11 cellular contexts compared by ENCODE assay signal in the genomic region with DNA sequence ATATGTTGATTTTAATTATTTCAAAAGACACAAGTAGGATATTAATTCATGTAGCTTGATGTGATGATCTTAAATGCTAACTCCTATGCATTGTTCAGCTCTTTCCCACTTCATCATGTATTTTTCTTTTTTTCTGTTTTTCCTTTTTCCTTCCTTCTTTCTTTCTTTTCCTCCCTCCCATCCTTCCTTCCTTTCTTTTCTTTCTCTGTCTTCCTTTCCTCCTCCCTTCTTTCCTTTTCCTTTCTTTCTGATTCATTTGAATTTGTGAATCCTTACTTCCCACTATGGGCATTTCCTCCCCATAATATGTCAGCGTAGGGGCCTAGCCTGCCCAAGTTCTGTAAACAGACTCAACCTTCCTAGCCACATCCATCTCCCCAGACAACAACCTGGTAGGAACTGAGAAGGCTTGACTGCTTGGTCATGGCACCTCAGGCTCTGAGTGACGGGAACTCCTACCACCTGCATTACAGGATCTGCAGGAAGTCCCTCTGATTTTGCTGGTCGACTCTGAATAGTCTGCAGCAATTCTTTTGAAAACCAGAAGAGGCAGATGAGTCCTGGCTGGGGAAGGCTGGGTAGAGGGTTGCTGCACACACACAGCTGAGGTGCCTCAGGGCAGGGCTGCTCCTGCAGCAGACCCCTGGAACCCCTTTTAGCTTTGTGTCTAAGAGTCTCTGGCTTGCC. TPM values are rescaled to one million over a fixed set of nuclear protein-coding genes. Genes with fewer than 3 reads are reported as not detected.
DNase-seq lines count a peak whose midpoint lies in the region; ATAC-seq, FAIRE-seq and TF ChIP-seq lines count a peak whose summit lies in the region.
"Had no signal": no experiment of that assay in that cellular context is flagged by ENCODE, and none has a peak within 500 bp of the region (broad histone marks: within the 10 kb centered on the region; RNA-seq: fewer than 3 reads in every experiment).

No MANE protein-coding gene starts in this region.

- peaks cover 19% of the 10 kb centered on the region for H3K4me1 Mint-ChIP-seq in progenitor cell of endocrine pancreas (ENCODE audit: low read depth)
- H3K4me1 Mint-ChIP-seq: activated naive CD4-positive, alpha-beta T cell treated with anti-CD3 and anti-CD28 coated beads, Interleukin-2, amount 50 U/mL, for 24 hours; CD4-positive, CD25-positive, alpha-beta regulatory T cell had no signal

- peak; percentile 14 for ATAC-seq in HG02870 (IDR thresholded peaks at IDR 0.05; ENCODE audit: unreplicated experiment)
- no peak for ATAC-seq in heart right ventricle
- ATAC-seq: Right ventricle myocardium inferior had no signal

- H3K36me3 ChIP-seq in heart right ventricle (no peaks in the 10 kb centered on the region), MG63 (no peaks in the 10 kb centered on the region)

- H3K36me3 Mint-ChIP-seq in progenitor cell of endocrine pancreas (ENCODE audit: insufficient read depth): no peaks in the 10 kb centered on the region
- H3K36me3 Mint-ChIP-seq: activated naive CD4-positive, alpha-beta T cell treated with anti-CD3 and anti-CD28 coated beads, Interleukin-2, amount 50 U/mL, for 24 hours; CD4-positive, CD25-positive, alpha-beta regulatory T cell had no signal

- TF ChIP-seq POLR2A in GM12891 (IDR thresholded peaks at IDR 0.05; ENCODE audit: low read depth, low read length): no peak

- TF ChIP-seq CTCF in astrocyte of the cerebellum (IDR thresholded peaks at IDR 0.05; ENCODE audit: low read depth, low read length, missing control alignments) (peak; percentile 2), progenitor cell of endocrine pancreas (IDR thresholded peaks at IDR 0.05; ENCODE audit: unreplicated experiment) (peak; percentile 12), heart right ventricle (IDR thresholded peaks at IDR 0.05) (no peak)

- H3K27me3 ChIP-seq in heart right ventricle (no peaks in the 10 kb centered on the region), MG63 (no peaks in the 10 kb centered on the region)

- no peak for DNase-seq in GM12891 (ENCODE audit: insufficient read length, low spot score)
- no peak for DNase-seq in astrocyte of the cerebellum (ENCODE audit: low read depth)
- DNase-seq in progenitor cell of endocrine pancreas (ENCODE audit: low spot score, unreplicated experiment): no peak
- no peak for DNase-seq in NCI-H1417 treated with DMSO at 0.1 percent for 48 hours (lab: John Stamatoyannopoulos, UW)
- no peak for DNase-seq in heart right ventricle
- no peak for DNase-seq in MG63
- DNase-seq: CD4-positive, CD25-positive, alpha-beta regulatory T cell; NCI-H1048 had no signal

- in situ Hi-C loops in astrocyte of the cerebellum (cut with HindIII; ENCODE audit: low sequenced_read_pairs): no loop called here

- peaks cover 0 to 15% (median 4%) of the 10 kb centered on the region in 9 donors for H3K4me1 ChIP-seq in heart right ventricle

- 68 to 75% methylated on average over 3 of the region's 3 CpGs for WGBS in heart right ventricle, 2 donors

- H3K9me3 ChIP-seq in heart right ventricle (no peaks in the 10 kb centered on the region), MG63 (no peaks in the 10 kb centered on the region)

- H3K4me3 ChIP-seq in astrocyte of the cerebellum (ENCODE audit: low read depth, low read length): no peak overlapping the region
- no peak overlapping the region for H3K4me3 ChIP-seq in heart right ventricle
- H3K4me3 ChIP-seq in MG63: no peak overlapping the region

- no peak overlapping the region for H3K27ac ChIP-seq in heart right ventricle

- intact Hi-C loops in heart right ventricle (cut with DNase I): no loop called here

- H3K27ac Mint-ChIP-seq in progenitor cell of endocrine pancreas: peak overlapping the region; percentile 12
- H3K27ac Mint-ChIP-seq: activated naive CD4-positive, alpha-beta T cell treated with anti-CD3 and anti-CD28 coated beads, Interleukin-2, amount 50 U/mL, for 24 hours had no signal

- no peak overlapping the region for H3K4me3 Mint-ChIP-seq in progenitor cell of endocrine pancreas (ENCODE audit: low read depth)
- H3K4me3 Mint-ChIP-seq: activated naive CD4-positive, alpha-beta T cell treated with anti-CD3 and anti-CD28 coated beads, Interleukin-2, amount 50 U/mL, for 24 hours; CD4-positive, CD25-positive, alpha-beta regulatory T cell had no signal

- no peaks in the 10 kb centered on the region for H3K27me3 Mint-ChIP-seq in progenitor cell of endocrine pancreas

- FAIRE-seq in GM12891 (lab: Jason Lieb, UNC): peak; percentile 73

- peaks cover 3% of the 10 kb centered on the region for H3K9me3 Mint-ChIP-seq in progenitor cell of endocrine pancreas (ENCODE audit: low read depth)
- H3K9me3 Mint-ChIP-seq: activated naive CD4-positive, alpha-beta T cell treated with anti-CD3 and anti-CD28 coated beads, Interleukin-2, amount 50 U/mL, for 24 hours had no signal

TF ChIP-seq in GM12891, 5 proteins besides CTCF, POLR2A, EP300 and RAD21:
- TF ChIP-seq TAF1 (IDR thresholded peaks at IDR 0.05; ENCODE audit: low read depth, low read length) (no peak), POU2F2 (IDR thresholded peaks at IDR 0.05; ENCODE audit: low read depth, low read length) (no peak), POLR2AphosphoS5 (IDR thresholded peaks at IDR 0.05; ENCODE audit: low read depth, low read length) (no peak), PAX5 (IDR thresholded peaks at IDR 0.05; ENCODE audit: insufficient read depth, low read length, severe bottlenecking) (no peak), SPI1 (IDR thresholded peaks at IDR 0.05; ENCODE audit: low read depth, low read length) (no peak)

RNA-seq across cellular contexts. Expression of a gene that starts 33.4 kb away (rescaled TPM):
- polyA plus RNA-seq in GM12891 (2012; ENCODE audit: low read depth, missing spikeins): 0.35 TPM
- 0.46 and 0.78 TPM in 2 replicates for total RNA-seq in progenitor cell of endocrine pancreas
- 10 to 100 TPM in 9 of 10 donors, 1 to 10 TPM in 1; 7.8 to 80.1 (median 42.9) TPM for total RNA-seq in heart right ventricle
- 1 to 10 TPM; 5.7 to 5.8 TPM for polyA plus RNA-seq in heart right ventricle
- total RNA-seq in MG63 (2014; rRNA removed; shearing (Covaris generic); ENCODE audit: low replicate concordance): 0.03 TPM in 1 of 2 replicates, not detected in the other
- total RNA-seq: CD4-positive, CD25-positive, alpha-beta regulatory T cell had no signal
- polyA plus RNA-seq: CD4-positive, CD25-positive, alpha-beta regulatory T cell had no signal

RNA-seq across cellular contexts. Expression of a gene that starts 37.2 kb away (rescaled TPM):
- polyA plus RNA-seq in GM12891 (2012; ENCODE audit: low read depth, missing spikeins): 0.39 TPM
- total RNA-seq in progenitor cell of endocrine pancreas (2.1 and 2.8 TPM in 2 replicates), heart right ventricle (100 to 1,000 TPM in 4 of 10 donors, 10 to 100 TPM in 6; 34.0 to 115 (median 95.5) TPM)
- 10 to 100 TPM in 1 of 2 donors, 1 to 10 TPM in 1; 5.9 to 13.0 TPM for polyA plus RNA-seq in heart right ventricle
- 0.13 TPM in 1 of 2 replicates, not detected in the other for total RNA-seq in MG63 (2014; rRNA removed; shearing (Covaris generic); ENCODE audit: low replicate concordance)
- total RNA-seq: CD4-positive, CD25-positive, alpha-beta regulatory T cell had no signal
- polyA plus RNA-seq: CD4-positive, CD25-positive, alpha-beta regulatory T cell had no signal

Comparison
In these comparisons a context has a peak if more than half of its experiments do, and no peak if none do; other contexts are left out.
1. CTCF ChIP-seq: peak in astrocyte of the cerebellum (single experiment) and progenitor cell of endocrine pancreas (single experiment); none in heart right ventricle (0 of 9).